ENCODE assay signal across 16 cellular contexts in genomic region chr21:34223376-34223775, GRCh38.
DNase-seq lines count a peak whose midpoint lies in the region; ATAC-seq and TF ChIP-seq lines count a peak whose summit lies in the region.
"Had no signal": no experiment of that assay in that cellular context is flagged by ENCODE, and none has a peak within 500 bp of the region (broad histone marks: within the 10 kb centered on the region; RNA-seq: fewer than 3 reads in every experiment).

No MANE protein-coding gene starts in this region.

- H3K4me2 ChIP-seq in neural progenitor cell, result no peak overlapping the region
- H3K4me2 ChIP-seq: PC-9, SK-N-SH had no signal

- H3K9ac ChIP-seq in neural progenitor cell, result no peak overlapping the region
- H3K9ac ChIP-seq: SK-N-SH had no signal

- peaks cover 20% of the 10 kb centered on the region for H3F3A ChIP-seq in neural progenitor cell (ENCODE audit: low read depth)

- no peak for TF ChIP-seq CTCF in neural progenitor cell (IDR thresholded peaks at IDR 0.05)

- no peak overlapping the region for H3K4me3 Mint-ChIP-seq in stimulated activated memory B cell treated with anti-CD40 and anti-IgM and Interleukin-4, amounts not matched to agents 10 μg/mL and 1 μg/mL and 100 μg/mL, for 72 hours
- H3K4me3 Mint-ChIP-seq in neural progenitor cell, result no peak overlapping the region
- H3K4me3 Mint-ChIP-seq: CD8-positive, alpha-beta memory T cell; IgD-negative memory B cell; T-helper 17 cell had no signal

- no peaks in the 10 kb centered on the region for H3K36me3 ChIP-seq in neural progenitor cell
- H3K36me3 ChIP-seq: BE2C, HAP-1 had no signal

- H3K79me2 ChIP-seq in neural progenitor cell (ENCODE audit: low read depth), result no peaks in the 10 kb centered on the region

- H3K4me1 ChIP-seq in neural progenitor cell, result peaks cover 16% of the 10 kb centered on the region
- H3K4me1 ChIP-seq: BE2C, HAP-1 had no signal

- in situ Hi-C loops in KBM-7 (cut with MboI; ENCODE audit: low pct_unique_long_range_greater_than_20kb, low sequenced_read_pairs), result no loop called here

- H3K27ac ChIP-seq in neural progenitor cell, result no peak overlapping the region
- H3K27ac ChIP-seq: PC-9 had no signal

- H3K36me3 Mint-ChIP-seq in stimulated activated memory B cell treated with anti-CD40 and anti-IgM and Interleukin-4, amounts not matched to agents 10 μg/mL and 1 μg/mL and 100 μg/mL, for 72 hours, result no peaks in the 10 kb centered on the region
- H3K36me3 Mint-ChIP-seq in neural progenitor cell, result peaks cover 7% of the 10 kb centered on the region
- H3K36me3 Mint-ChIP-seq: IgD-negative memory B cell had no signal

- H3K4me3 ChIP-seq in neural progenitor cell, result no peak overlapping the region
- H3K4me3 ChIP-seq: HAP-1, PC-9 had no signal

- peaks cover 9% of the 10 kb centered on the region for H3K27me3 Mint-ChIP-seq in stimulated activated memory B cell treated with anti-CD40 and anti-IgM and Interleukin-4, amounts not matched to agents 10 μg/mL and 1 μg/mL and 100 μg/mL, for 72 hours
- peaks cover 2% of the 10 kb centered on the region for H3K27me3 Mint-ChIP-seq in neural progenitor cell (ENCODE audit: insufficient read depth, low read depth)
- H3K27me3 Mint-ChIP-seq: IgD-negative memory B cell had no signal

- H3K9me3 Mint-ChIP-seq in stimulated activated memory B cell treated with anti-CD40 and anti-IgM and Interleukin-4, amounts not matched to agents 10 μg/mL and 1 μg/mL and 100 μg/mL, for 72 hours, result peaks cover 3% of the 10 kb centered on the region
- no peaks in the 10 kb centered on the region for H3K9me3 Mint-ChIP-seq in neural progenitor cell
- H3K9me3 Mint-ChIP-seq: CD8-positive, alpha-beta memory T cell had no signal

- H3K4me1 Mint-ChIP-seq in stimulated activated memory B cell treated with anti-CD40 and anti-IgM and Interleukin-4, amounts not matched to agents 10 μg/mL and 1 μg/mL and 100 μg/mL, for 72 hours, result peaks cover 10% of the 10 kb centered on the region
- H3K4me1 Mint-ChIP-seq in neural progenitor cell, result peaks cover 15% of the 10 kb centered on the region
- H3K4me1 Mint-ChIP-seq: CD8-positive, alpha-beta memory T cell; T-helper 17 cell had no signal

- no peak overlapping the region for H3K27ac Mint-ChIP-seq in stimulated activated memory B cell treated with anti-CD40 and anti-IgM and Interleukin-4, amounts not matched to agents 10 μg/mL and 1 μg/mL and 100 μg/mL, for 72 hours
- H3K27ac Mint-ChIP-seq in neural progenitor cell, result no peak overlapping the region
- H3K27ac Mint-ChIP-seq: T-helper 17 cell had no signal

- no peaks in the 10 kb centered on the region for H3K9me3 ChIP-seq in neural progenitor cell (ENCODE audit: low read depth)
- H3K9me3 ChIP-seq: BE2C, HAP-1, SK-N-SH had no signal

- no peak overlapping the region for H2AFZ ChIP-seq in neural progenitor cell (replicated peaks)
- H2AFZ ChIP-seq: PC-9 had no signal

- H3K27me3 ChIP-seq in neural progenitor cell, result no peaks in the 10 kb centered on the region
- H3K27me3 ChIP-seq: BE2C had no signal

- DNase-seq in KBM-7 (peak; percentile 73), NOMO-1 (lab: John Stamatoyannopoulos, UW; ENCODE audit: unreplicated experiment in 2 of 2) (peak; percentile 65 to 83), SKM-1 treated with dmso at 0.1 percent for 144 hours (lab: John Stamatoyannopoulos, UW; ENCODE audit: unreplicated experiment) (peak; percentile 67), neural progenitor cell (ENCODE audit: low spot score) (no peak), mesenteric fat pad (ENCODE audit: low spot score) (no peak)
- DNase-seq in stimulated activated CD4-positive, alpha-beta T cell treated with anti-CD3 and anti-CD28 coated beads, Interleukin-2, amount 100 ng/mL, for 24 hours, result no peak
- DNase-seq: BE2C; CD8-positive, alpha-beta memory T cell; NCI-H2029; NCI-H510A treated with DMSO at 0.1 percent for 48 hours; PC-9; SK-N-SH; T-helper 17 cell had no signal

- no peaks in the 10 kb centered on the region for H4K20me1 ChIP-seq in neural progenitor cell (ENCODE audit: low read depth)

- peak; percentile 43 for ATAC-seq in stimulated activated memory B cell treated with anti-CD40 and anti-IgM and Interleukin-4, amounts not matched to agents 10 μg/mL and 1 μg/mL and 100 μg/mL, for 72 hours
- ATAC-seq: T-helper 17 cell had no signal

Comparison
In these comparisons a context has a peak if more than half of its experiments do, and no peak if none do; other contexts are left out.
1. DNase-seq: peak in KBM-7 (single experiment), NOMO-1 (2 of 2) and SKM-1 treated with dmso at 0.1 percent for 144 hours (single experiment); none in neural progenitor cell (single experiment), stimulated activated CD4-positive, alpha-beta T cell treated with anti-CD3 and anti-CD28 coated beads, Interleukin-2, amount 100 ng/mL, for 24 hours (0 of 2) and mesenteric fat pad (single experiment).